ENCODE assay signal across 8 cellular contexts in genomic region chr3:105752791-105753415, GRCh38.
DNase-seq lines count a peak whose midpoint lies in the region; ATAC-seq and TF ChIP-seq lines count a peak whose summit lies in the region.

No MANE protein-coding gene starts in this region.

- no peaks in the 10 kb centered on the region for H4K20me1 ChIP-seq in GM23248 (ENCODE audit: insufficient read depth)

- POLR2A ChIA-PET in CD8-positive, alpha-beta T cell (lab: Charles Lee) = interaction anchor here (1.0 to 1.5 kb wide), 3 partner anchors 12 to 48 kb away, joined by 3 to 5 read pairs (median 4); no protein-coding TSS in a partner anchor

- peak overlapping the region; percentile 12; the same call in 1 of the 2 replicates for H3K9ac ChIP-seq in GM23248

- no peaks in the 10 kb centered on the region for H3K27me3 Mint-ChIP-seq in CD8-positive, alpha-beta T cell (ENCODE audit: low read depth)
- H3K27me3 Mint-ChIP-seq in T-helper 17 cell = no peaks in the 10 kb centered on the region

- no peak overlapping the region for H2AFZ ChIP-seq in GM23248

- H3K79me2 ChIP-seq in GM23248 (ENCODE audit: insufficient read depth) = peaks cover 100% of the 10 kb centered on the region

- 55 to 61% methylated on average over 1 of the region's 1 CpG for WGBS in GM23248 (ENCODE audit: low coverage in 1 of 2, low lambda C conversion rate in 2 of 2, missing lambda C conversion rate in 2 of 2), 2 experiments
- WGBS in adrenal gland, 4 donors = 59 to 76% (median 63%) methylated on average over 1 of the region's 1 CpG

- H3K27me3 ChIP-seq in CD8-positive, alpha-beta T cell (ENCODE audit: insufficient read depth, low read length) = no peaks in the 10 kb centered on the region
- H3K27me3 ChIP-seq in GM23248 (replicated peaks; ENCODE audit: insufficient read depth) (no peaks in the 10 kb centered on the region), adrenal gland (no peaks in the 10 kb centered on the region)

- H3F3A ChIP-seq in GM23248 (ENCODE audit: insufficient read depth) = peaks cover 69% of the 10 kb centered on the region; the same call in 1 of the 2 replicates

- peak overlapping the region; percentile 56 for H3K4me3 Mint-ChIP-seq in CD8-positive, alpha-beta T cell
- H3K4me3 Mint-ChIP-seq in T-helper 17 cell = peak overlapping the region; percentile 85

- no peak for TF ChIP-seq CTCF in CD8-positive, alpha-beta T cell (IDR thresholded peaks at IDR 0.05)
- TF ChIP-seq CTCF in fibroblast of villous mesenchyme (IDR thresholded peaks at IDR 0.05; ENCODE audit: insufficient read depth, low read depth, low read length) (no peak), adrenal gland (IDR thresholded peaks at IDR 0.05) (no peak)

- H3K27ac Mint-ChIP-seq in CD8-positive, alpha-beta T cell = peak overlapping the region; percentile 98
- peak overlapping the region; percentile 93 for H3K27ac Mint-ChIP-seq in T-helper 17 cell

- intact Hi-C loops in CD8-positive, alpha-beta T cell (cut with DNase I, micrococcal nuclease) = loop anchor here (1.0 to 10.0 kb wide), 11 partner anchors 11 to 424 kb away; partner anchors contain the start of gene CBLB (in 2 of the 2)
- intact Hi-C loops in adrenal gland (cut with DNase I) = no loop called here

- no peak for TF ChIP-seq POLR2A in adrenal gland (IDR thresholded peaks at IDR 0.05)

- DNase-seq in CD8-positive, alpha-beta T cell = peak; percentile 13 to 64 (median 54)
- DNase-seq in GM23248 = peak; percentile 64
- DNase-seq in T-helper 17 cell = peak in 2 of 3 donors; percentile 14 to 27
- DNase-seq in fibroblast of villous mesenchyme (ENCODE audit: low read depth) = peak; percentile 38
- DNase-seq in NCI-H1092 (lab: John Stamatoyannopoulos, UW) = no peak
- DNase-seq in adrenal gland = no peak

- no peaks in the 10 kb centered on the region for H3K36me3 ChIP-seq in CD8-positive, alpha-beta T cell (ENCODE audit: insufficient read depth, low read length)
- H3K36me3 ChIP-seq in GM23248 (ENCODE audit: low read depth) (peaks cover 23% of the 10 kb centered on the region), adrenal gland (replicated peaks in 1 of 2) (no peaks in the 10 kb centered on the region)

- peak; percentile 79 for ATAC-seq in CD8-positive, alpha-beta T cell
- ATAC-seq in T-helper 17 cell (peak; percentile 88), GM21367 (IDR thresholded peaks at IDR 0.05; ENCODE audit: unreplicated experiment) (no peak), GM18520 (IDR thresholded peaks at IDR 0.05; ENCODE audit: unreplicated experiment) (no peak)

- no peaks in the 10 kb centered on the region for H3K9me3 ChIP-seq in CD8-positive, alpha-beta T cell (ENCODE audit: low read length)
- H3K9me3 ChIP-seq in GM23248 (ENCODE audit: low read depth) = no peaks in the 10 kb centered on the region
- no peaks in the 10 kb centered on the region for H3K9me3 ChIP-seq in T-helper 17 cell (ENCODE audit: control insufficient read depth, low read length, poor library complexity, severe bottlenecking)
- no peaks in the 10 kb centered on the region for H3K9me3 ChIP-seq in adrenal gland (replicated peaks in 1 of 3)

- no peaks in the 10 kb centered on the region for H3K9me3 Mint-ChIP-seq in CD8-positive, alpha-beta T cell

- CTCF ChIA-PET in CD8-positive, alpha-beta T cell (lab: Charles Lee) = no interaction called here

- in situ Hi-C loops in GM23248 (cut with MboI) = no loop called here

- peaks cover 19% of the 10 kb centered on the region for H3K36me3 Mint-ChIP-seq in CD8-positive, alpha-beta T cell
- peaks cover 2% of the 10 kb centered on the region for H3K36me3 Mint-ChIP-seq in T-helper 17 cell (ENCODE audit: low read depth)

- H3K27ac ChIP-seq in CD8-positive, alpha-beta T cell (ENCODE audit: low read depth, low read length) = peak overlapping the region; percentile 70
- peak overlapping the region; percentile 40 for H3K27ac ChIP-seq in GM23248
- no peak overlapping the region for H3K27ac ChIP-seq in adrenal gland

- peak overlapping the region; percentile 70 for H3K4me2 ChIP-seq in GM23248 (ENCODE audit: unreplicated experiment)

- peaks cover 84% of the 10 kb centered on the region for H3K4me1 ChIP-seq in CD8-positive, alpha-beta T cell (ENCODE audit: insufficient read depth, low read length)
- H3K4me1 ChIP-seq in GM23248 (ENCODE audit: insufficient read depth) = peaks cover 29% of the 10 kb centered on the region
- peaks cover 0 to 7% of the 10 kb centered on the region in 2 donors for H3K4me1 ChIP-seq in adrenal gland (replicated peaks in 1 of 2)

- H3K4me1 Mint-ChIP-seq in CD8-positive, alpha-beta T cell (ENCODE audit: low read depth) = peaks cover 80% of the 10 kb centered on the region
- H3K4me1 Mint-ChIP-seq in T-helper 17 cell = peaks cover 31% of the 10 kb centered on the region

- peak overlapping the region; percentile 21 for H3K4me3 ChIP-seq in CD8-positive, alpha-beta T cell (ENCODE audit: low read depth, low read length)
- 0 out of 2 replicates have a peak overlapping the region, but pooled peaks have one; percentile 17 for H3K4me3 ChIP-seq in GM23248
- no peak overlapping the region for H3K4me3 ChIP-seq in fibroblast of villous mesenchyme (ENCODE audit: low read depth, low read length)
- no peak overlapping the region for H3K4me3 ChIP-seq in adrenal gland

- no peaks in the 10 kb centered on the region for H3K9me2 ChIP-seq in GM23248 (ENCODE audit: insufficient read depth)

Comparison
In these comparisons a context has a peak if more than half of its experiments do, and no peak if none do; other contexts are left out.
1. ATAC-seq: peak in CD8-positive, alpha-beta T cell (single experiment) and T-helper 17 cell (single experiment); none in GM21367 (single experiment) and GM18520 (single experiment).
2. DNase-seq: peak in CD8-positive, alpha-beta T cell (7 of 7), GM23248 (single experiment), T-helper 17 cell (2 of 3) and fibroblast of villous mesenchyme (single experiment); none in NCI-H1092 (single experiment) and adrenal gland (0 of 7).
3. H3K27ac ChIP-seq: peak in CD8-positive, alpha-beta T cell (single experiment) and GM23248 (single experiment); none in adrenal gland (0 of 5).
4. H3K4me3 ChIP-seq: peak in CD8-positive, alpha-beta T cell (single experiment) and GM23248 (single experiment); none in fibroblast of villous mesenchyme (single experiment) and adrenal gland (0 of 4).
5. intact Hi-C loops: an anchor here in CD8-positive, alpha-beta T cell (1.0 to 10.0 kb wide); none called in adrenal gland.